Comparison of ENCODE assay signal across 8 cellular contexts in genomic region chr7:100089458-100090201, GRCh38. TPM values are rescaled to one million over a fixed set of nuclear protein-coding genes. Genes with fewer than 3 reads are reported as not detected.
DNase-seq lines count a peak whose midpoint lies in the region; ATAC-seq and TF ChIP-seq lines count a peak whose summit lies in the region.

No MANE protein-coding gene starts in this region.

- no peak for ATAC-seq in GM18907 (IDR thresholded peaks at IDR 0.05; ENCODE audit: unreplicated experiment)
- no peak for ATAC-seq in activated CD4-positive, CD25-positive, alpha-beta regulatory T cell treated with anti-CD3 and anti-CD28 coated beads, Interleukin-2, amount 50 U/mL, for 24 hours

- H3K4me1 ChIP-seq in DOHH2 (ENCODE audit: control insufficient read depth, low read length) (peaks cover 28% of the 10 kb centered on the region), Peyer's patch (peaks cover 0 to 19% (median 0%) of the 10 kb centered on the region in 4 donors), parathyroid adenoma (peaks cover 11% of the 10 kb centered on the region)

- H3K27me3 ChIP-seq in DOHH2 (ENCODE audit: control insufficient read depth, low read length) (peaks cover 4% of the 10 kb centered on the region; the same call in 1 of the 2 replicates), Peyer's patch (no peaks in the 10 kb centered on the region), parathyroid adenoma (ENCODE audit: control insufficient read depth, insufficient read depth, low read length) (no peaks in the 10 kb centered on the region)

- H3K9me3 ChIP-seq in DOHH2 (ENCODE audit: control insufficient read depth, insufficient read depth, low read length) (no peaks in the 10 kb centered on the region), Peyer's patch (no peaks in the 10 kb centered on the region), parathyroid adenoma (ENCODE audit: control insufficient read depth, low read length) (no peaks in the 10 kb centered on the region)

- no peak for DNase-seq in Peyer's patch
- no peak for DNase-seq in epithelial cell of prostate (ENCODE audit: low read depth, low spot score)
- no peak for DNase-seq in stimulated activated CD4-positive, alpha-beta T cell treated with anti-CD3 and anti-CD28 coated beads, Interleukin-2, amount 100 ng/mL, for 24 hours
- no peak for DNase-seq in NOMO-1 treated with DMSO at 0.1 percent for 48 hours (lab: John Stamatoyannopoulos, UW; ENCODE audit: unreplicated experiment)

- peak overlapping the region; percentile 85 for H2AFZ ChIP-seq in parathyroid adenoma

- H4K20me1 ChIP-seq in DOHH2 (ENCODE audit: control insufficient read depth, insufficient read depth, low read depth, low read length), result 0 out of 2 replicates have a peak, but pooled peaks cover 6% of the 10 kb centered on the region

- H3K79me2 ChIP-seq in DOHH2 (ENCODE audit: control insufficient read depth, low read length) (peaks cover 25% of the 10 kb centered on the region), parathyroid adenoma (no peaks in the 10 kb centered on the region)

- TF ChIP-seq POLR2A in Peyer's patch (IDR thresholded peaks at IDR 0.05), result no peak

- TF ChIP-seq CTCF in DOHH2 (IDR thresholded peaks at IDR 0.05; ENCODE audit: low read depth, low read length, poor library complexity, severe bottlenecking), result no peak
- TF ChIP-seq CTCF in Peyer's patch (IDR thresholded peaks at IDR 0.05), result no peak
- no peak for TF ChIP-seq CTCF in parathyroid adenoma (IDR thresholded peaks at IDR 0.05)

- H3K9ac ChIP-seq in parathyroid adenoma, result peak overlapping the region; percentile 48

- H3F3A ChIP-seq in DOHH2 (ENCODE audit: control insufficient read depth, insufficient read depth), result peaks cover 58% of the 10 kb centered on the region

- no peaks in the 10 kb centered on the region for H3K9me2 ChIP-seq in DOHH2 (replicated peaks; ENCODE audit: control insufficient read depth, low read length)

- peak overlapping the region; percentile 66 for H3K27ac ChIP-seq in DOHH2 (ENCODE audit: low read depth, low read length)
- peak overlapping the region; percentile 79 to 94 (median 87) for H3K27ac ChIP-seq in Peyer's patch
- peak overlapping the region; percentile 94 for H3K27ac ChIP-seq in epithelial cell of prostate
- peak overlapping the region; percentile 87 for H3K27ac ChIP-seq in parathyroid adenoma

- H3K36me3 ChIP-seq in DOHH2 (ENCODE audit: control insufficient read depth, low read length) (peaks cover 52% of the 10 kb centered on the region), Peyer's patch (peaks cover 0 to 44% (median 0%) of the 10 kb centered on the region in 3 donors), parathyroid adenoma (ENCODE audit: control insufficient read depth, insufficient read depth, low read length) (no peaks in the 10 kb centered on the region)

- peak overlapping the region; percentile 97 for H3K4me2 ChIP-seq in DOHH2 (ENCODE audit: low read length)
- peak overlapping the region; percentile 88 for H3K4me2 ChIP-seq in parathyroid adenoma (ENCODE audit: low read length)

- H3K4me3 ChIP-seq in DOHH2 (ENCODE audit: low read length) (peak overlapping the region; percentile 82), Peyer's patch (peak overlapping the region; percentile 72 to 86 (median 82)), parathyroid adenoma (ENCODE audit: low read depth, low read length) (peak overlapping the region; percentile 71)

RNA-seq across cellular contexts. Expression of gene COPS6, which starts 0.9 kb away (rescaled TPM):
- 10 to 100 TPM; 30.1 to 57.8 (median 48.0) TPM for total RNA-seq in Peyer's patch

RNA-seq across cellular contexts. Expression of gene ZNF3, which starts 8.1 kb away (rescaled TPM):
- 10 to 100 TPM; 52.8 to 93.8 (median 67.8) TPM for total RNA-seq in Peyer's patch

RNA-seq across cellular contexts. Expression of gene MCM7, which starts 11.6 kb away (rescaled TPM):
- total RNA-seq in Peyer's patch, result 100 to 1,000 TPM in 1 of 4 donors, 10 to 100 TPM in 3; 42.4 to 139 (median 60.8) TPM

RNA-seq across cellular contexts. Expression of gene AP4M1, which starts 11.8 kb away (rescaled TPM):
- total RNA-seq in Peyer's patch, result 100 to 1,000 TPM in 1 of 4 donors, 10 to 100 TPM in 3; 28.7 to 119 (median 33.6) TPM

RNA-seq across cellular contexts. Expression of gene TAF6, which starts 29.5 kb away (rescaled TPM):
- total RNA-seq in Peyer's patch, result 10 to 100 TPM; 32.8 to 76.7 (median 49.7) TPM
